Comparison of ENCODE assay signal across 11 cellular contexts in the genomic region with DNA sequence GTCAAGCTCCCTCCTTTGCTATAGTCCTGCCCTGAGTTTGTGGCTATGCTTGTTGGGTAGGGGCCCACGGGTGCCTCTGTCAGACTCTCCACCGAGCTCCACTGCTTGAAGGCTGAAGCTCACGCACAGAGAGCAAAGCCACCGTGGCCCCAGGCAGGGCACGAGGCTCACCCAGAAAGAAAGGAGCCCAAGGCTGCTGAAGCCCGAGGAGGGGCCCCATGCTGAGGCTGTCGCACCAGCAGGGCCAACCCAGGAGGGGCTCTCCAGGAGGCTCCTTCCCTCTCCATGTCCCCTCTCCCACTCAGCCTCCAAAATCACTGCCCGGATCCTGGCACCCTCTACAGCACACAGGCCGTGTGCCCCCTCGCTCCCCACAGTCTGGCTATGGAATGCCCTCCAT.
"Had no signal": no experiment of that assay in that cellular context is flagged by ENCODE, and none has a peak within 500 bp of the region (broad histone marks: within the 10 kb centered on the region; RNA-seq: fewer than 3 reads in every experiment).

No MANE protein-coding gene starts in this region.

- H3K27ac ChIP-seq: HL-60, KMS-11 had no signal

- H3K27me3 Mint-ChIP-seq: IgD-negative memory B cell had no signal

- DNase-seq: H9, HCEC 1CT, HFFc6, KBM-7 had no signal

- FAIRE-seq: H1, H54, HepG2 had no signal

- H3K27ac Mint-ChIP-seq: GM23338, HFFc6, IgD-negative memory B cell had no signal

- H2AFZ ChIP-seq: GM23338 had no signal

- H3K9me3 Mint-ChIP-seq: HFFc6, IgD-negative memory B cell had no signal

- H3K4me1 Mint-ChIP-seq: GM23338, H9, IgD-negative memory B cell had no signal

- H3K4me2 ChIP-seq: GM23338, KMS-11 had no signal

- H3K4me3 Mint-ChIP-seq: GM23338, H9, HFFc6, IgD-negative memory B cell had no signal

- H3K4me3 ChIP-seq: GM23338 had no signal

- H3K9ac ChIP-seq: KMS-11 had no signal

- H3K36me3 Mint-ChIP-seq: IgD-negative memory B cell had no signal

- ATAC-seq: GM23338 had no signal
